In the genomic region with DNA sequence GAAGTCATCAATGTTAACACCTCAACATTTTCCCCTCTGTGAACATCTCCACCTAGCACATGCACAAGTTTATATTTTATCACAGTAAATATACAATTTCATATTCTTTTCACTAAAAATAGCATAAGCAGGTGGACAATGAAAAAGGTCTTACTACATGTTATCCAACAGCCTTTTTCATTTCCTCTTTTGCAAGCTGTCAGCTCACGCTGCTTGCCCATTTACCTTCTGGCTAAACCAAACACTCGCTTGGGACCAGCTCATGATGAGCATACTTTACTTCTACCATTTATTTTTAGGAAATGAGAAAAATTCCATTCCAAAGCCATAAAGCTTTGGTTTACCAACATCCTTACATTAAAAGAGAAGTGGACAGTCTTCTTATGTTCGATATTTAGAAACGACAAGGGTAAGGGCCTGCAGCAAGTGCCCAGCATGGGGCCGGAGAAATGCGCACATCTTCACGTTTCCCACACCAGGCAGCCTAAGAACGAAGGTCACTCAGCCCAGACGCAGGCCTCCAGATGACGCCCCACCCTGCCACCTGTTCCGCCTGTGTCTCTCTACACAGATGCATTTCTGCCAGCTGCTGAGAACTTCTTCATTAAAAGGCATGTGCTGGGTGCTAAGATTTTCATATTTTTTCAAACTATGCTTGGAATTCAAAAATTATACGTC, we compare ENCODE assay signal across 9 cellular contexts. TPM values are rescaled to one million over a fixed set of nuclear protein-coding genes. Genes with fewer than 3 reads are reported as not detected.
DNase-seq lines count a peak whose midpoint lies in the region; ATAC-seq and TF ChIP-seq lines count a peak whose summit lies in the region.
"Had no signal": no experiment of that assay in that cellular context is flagged by ENCODE, and none has a peak within 500 bp of the region (broad histone marks: within the 10 kb centered on the region; RNA-seq: fewer than 3 reads in every experiment).

No MANE protein-coding gene starts in this region.

- peak overlapping the region; percentile 52 to 69 (median 64) for H3K27ac ChIP-seq in esophagus muscularis mucosa (replicated peaks in 1 of 4)
- H3K27ac ChIP-seq: parathyroid adenoma had no signal

- peak; percentile 34 for ATAC-seq in GM19463 (IDR thresholded peaks at IDR 0.05; ENCODE audit: unreplicated experiment)

- peaks cover 11 to 86% (median 66%) of the 10 kb centered on the region in 4 donors for H3K36me3 ChIP-seq in esophagus muscularis mucosa

- peaks cover 57 to 84% (median 73%) of the 10 kb centered on the region in 4 donors for H3K4me1 ChIP-seq in esophagus muscularis mucosa
- H3K4me1 ChIP-seq: parathyroid adenoma had no signal

- no peak for TF ChIP-seq CTCF in esophagus muscularis mucosa (IDR thresholded peaks at IDR 0.05)

- peak; percentile 65 for DNase-seq in CD1c-positive myeloid dendritic cell (ENCODE audit: extremely low spot score)
- DNase-seq in NCI-H2171 (lab: John Stamatoyannopoulos, UW) = peak; percentile 38
- no peak for DNase-seq in esophagus muscularis mucosa (ENCODE audit: extremely low spot score)
- no peak for DNase-seq in NCI-H1105 (lab: John Stamatoyannopoulos, UW)
- DNase-seq in iPS-NIHi7 (ENCODE audit: extremely low spot score) = no peak
- no peak for DNase-seq in SK-N-DZ (ENCODE audit: low spot score)
- no peak for DNase-seq in NCI-H128 (lab: John Stamatoyannopoulos, UW; ENCODE audit: unreplicated experiment)

- WGBS in esophagus muscularis mucosa = 72% methylated on average over 12 of the region's 12 CpGs

- H3K27me3 ChIP-seq in esophagus muscularis mucosa = no peaks in the 10 kb centered on the region

- no peak for TF ChIP-seq EP300 in esophagus muscularis mucosa (IDR thresholded peaks at IDR 0.05)

- intact Hi-C loops in esophagus muscularis mucosa (cut with DNase I) = no loop called here

- no peak overlapping the region for H3K4me3 ChIP-seq in esophagus muscularis mucosa

- no peaks in the 10 kb centered on the region for H3K9me3 ChIP-seq in esophagus muscularis mucosa

- no peak for TF ChIP-seq POLR2A in esophagus muscularis mucosa (IDR thresholded peaks at IDR 0.05; ENCODE audit: low read depth)

RNA-seq across cellular contexts. Expression of gene SNN, which starts 13.9 kb away (rescaled TPM):
- 10 to 100 TPM; 30.7 to 66.9 (median 33.6) TPM for total RNA-seq in esophagus muscularis mucosa
- polyA plus RNA-seq in SK-N-DZ (2014; cell fraction: cytosol; rRNA removed) = 51.8 and 56.7 TPM in 2 replicates
- polyA plus RNA-seq in SK-N-DZ (2014; cell fraction: nucleus; rRNA removed) = 21.1 and 27.0 TPM in 2 replicates

Comparison
In these comparisons a context has a peak if more than half of its experiments do, and no peak if none do; other contexts are left out.
1. DNase-seq: peak in CD1c-positive myeloid dendritic cell (single experiment) and NCI-H2171 (single experiment); none in esophagus muscularis mucosa (single experiment), NCI-H1105 (single experiment), iPS-NIHi7 (single experiment), SK-N-DZ (single experiment) and NCI-H128 (single experiment).